ENCODE assay signal across 19 cellular contexts in the genomic region with DNA sequence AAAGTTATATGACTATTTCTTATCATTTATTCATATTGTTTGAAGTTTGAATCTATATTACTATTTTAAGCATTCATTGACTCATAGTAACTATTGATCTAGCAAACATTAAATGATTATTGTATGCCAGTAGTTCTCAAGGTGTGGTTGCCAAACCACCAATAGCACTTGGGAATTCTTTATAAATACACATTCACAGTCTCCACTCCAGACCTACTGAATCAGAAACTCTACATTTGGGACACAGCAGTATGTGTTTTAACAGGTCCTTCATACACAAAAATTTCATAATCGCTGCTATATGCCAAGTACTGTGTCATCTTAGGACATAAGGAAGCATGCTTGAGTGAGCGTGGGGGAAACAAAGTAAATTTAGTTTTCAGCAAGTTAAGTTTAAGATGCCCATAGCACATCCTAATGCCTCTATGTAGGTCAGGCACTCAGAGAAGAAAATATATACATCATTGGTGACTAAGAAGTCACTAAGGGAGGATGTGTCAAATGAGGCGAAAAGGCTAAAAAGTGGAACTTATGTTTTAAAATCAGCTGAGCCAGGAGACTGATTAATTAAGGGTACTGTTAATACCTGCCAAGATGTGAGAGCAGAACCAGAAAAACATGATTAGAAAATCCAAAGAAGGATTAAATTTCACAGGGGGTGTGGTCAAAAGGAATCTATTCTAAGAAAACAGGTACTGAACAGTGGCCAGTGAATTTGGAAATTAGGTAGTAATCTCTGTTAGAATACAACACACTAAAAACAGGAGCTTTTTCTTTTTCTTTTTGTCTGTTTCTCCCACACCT.
"Had no signal": no experiment of that assay in that cellular context is flagged by ENCODE, and none has a peak within 500 bp of the region (broad histone marks: within the 10 kb centered on the region; RNA-seq: fewer than 3 reads in every experiment).

No MANE protein-coding gene starts in this region.

- H3K27me3 ChIP-seq: heart left ventricle, neutrophil, right atrium auricular region, sigmoid colon, testis, transverse colon had no signal

- H3K4me3 ChIP-seq: heart left ventricle, mucosa of descending colon, right atrium auricular region, sigmoid colon, skin epidermis, testis, transverse colon had no signal

- H3K27me3 Mint-ChIP-seq: effector memory CD8-positive, alpha-beta T cell; naive thymus-derived CD8-positive, alpha-beta T cell; stimulated activated naive B cell treated with anti-CD40 and anti-IgM and Interleukin-4, amounts not matched to agents 10 μg/mL and 1 μg/mL and 100 μg/mL, for 72 hours; stimulated activated naive CD8-positive, alpha-beta T cell treated with anti-CD3 and anti-CD28 coated beads, Interleukin-15, amount 100 ng/mL, for 72 hours had no signal

- H3K36me3 ChIP-seq: heart left ventricle, neutrophil, right atrium auricular region, sigmoid colon, transverse colon had no signal

- H3K36me3 Mint-ChIP-seq: naive thymus-derived CD8-positive, alpha-beta T cell; stimulated activated naive B cell treated with anti-CD40 and anti-IgM and Interleukin-4, amounts not matched to agents 10 μg/mL and 1 μg/mL and 100 μg/mL, for 72 hours had no signal

- ATAC-seq: effector memory CD8-positive, alpha-beta T cell; heart left ventricle; left lobe of liver; mucosa of descending colon; naive thymus-derived CD8-positive, alpha-beta T cell; stimulated activated naive B cell treated with anti-CD40 and anti-IgM and Interleukin-4, amounts not matched to agents 10 μg/mL and 1 μg/mL and 100 μg/mL, for 72 hours; stimulated activated naive CD8-positive, alpha-beta T cell treated with anti-CD3 and anti-CD28 coated beads, Interleukin-15, amount 100 ng/mL, for 72 hours had no signal

- H3K27ac ChIP-seq: heart left ventricle, neutrophil, right atrium auricular region, sigmoid colon, skin epidermis, testis, transverse colon had no signal

- H3K27ac Mint-ChIP-seq: effector memory CD8-positive, alpha-beta T cell; naive thymus-derived CD8-positive, alpha-beta T cell; stimulated activated naive B cell treated with anti-CD40 and anti-IgM and Interleukin-4, amounts not matched to agents 10 μg/mL and 1 μg/mL and 100 μg/mL, for 72 hours; stimulated activated naive CD8-positive, alpha-beta T cell treated with anti-CD3 and anti-CD28 coated beads, Interleukin-15, amount 100 ng/mL, for 72 hours had no signal

- H3K9me3 ChIP-seq: mucosa of descending colon, neutrophil, right atrium auricular region, sigmoid colon, testis, transverse colon had no signal

- DNase-seq: effector memory CD8-positive, alpha-beta T cell; erythroblast; heart left ventricle; hypothalamus; islet precursor cell; mucosa of descending colon; naive thymus-derived CD8-positive, alpha-beta T cell; posterior cingulate gyrus; sigmoid colon; stimulated activated CD4-positive, alpha-beta T cell treated with anti-CD3 and anti-CD28 coated beads, Interleukin-2, amount 100 ng/mL, for 24 hours; stimulated activated CD4-positive, alpha-beta T cell treated with anti-CD3 and anti-CD28 coated beads, Interleukin-4, amount 100 ng/mL, for 4 hours; stimulated activated naive B cell treated with anti-CD40 and anti-IgM and Interleukin-4, amounts not matched to agents 10 μg/mL and 1 μg/mL and 100 μg/mL, for 72 hours; stimulated activated naive CD8-positive, alpha-beta T cell treated with anti-CD3 and anti-CD28 coated beads, Interleukin-15, amount 100 ng/mL, for 72 hours; testis; transverse colon had no signal

- H3K4me1 Mint-ChIP-seq: naive thymus-derived CD8-positive, alpha-beta T cell; stimulated activated naive B cell treated with anti-CD40 and anti-IgM and Interleukin-4, amounts not matched to agents 10 μg/mL and 1 μg/mL and 100 μg/mL, for 72 hours; stimulated activated naive CD8-positive, alpha-beta T cell treated with anti-CD3 and anti-CD28 coated beads, Interleukin-15, amount 100 ng/mL, for 72 hours had no signal

- H3K4me3 Mint-ChIP-seq: effector memory CD8-positive, alpha-beta T cell; naive thymus-derived CD8-positive, alpha-beta T cell; stimulated activated naive B cell treated with anti-CD40 and anti-IgM and Interleukin-4, amounts not matched to agents 10 μg/mL and 1 μg/mL and 100 μg/mL, for 72 hours; stimulated activated naive CD8-positive, alpha-beta T cell treated with anti-CD3 and anti-CD28 coated beads, Interleukin-15, amount 100 ng/mL, for 72 hours had no signal

- H3K4me1 ChIP-seq: heart left ventricle, right atrium auricular region, sigmoid colon, testis, transverse colon had no signal
